In genomic region chr1:187921426-187921825, GRCh38 we compare ENCODE assay signal across 17 cellular contexts.
A peak's percentile ranks its signal among the peaks of the same experiment; 100 is the strongest.
DNase-seq lines count a peak whose midpoint lies in the region; ATAC-seq, FAIRE-seq and TF ChIP-seq lines count a peak whose summit lies in the region.
"Had no signal": no experiment of that assay in that cellular context is flagged by ENCODE, and none has a peak within 500 bp of the region (broad histone marks: within the 10 kb centered on the region; RNA-seq: fewer than 3 reads in every experiment).

No MANE protein-coding gene starts in this region.

- H3K9me2 ChIP-seq in hepatocyte (replicated peaks; ENCODE audit: insufficient read depth) = no peaks in the 10 kb centered on the region

- ATAC-seq in K562 = no peak
- no peak for ATAC-seq in GM19452 (IDR thresholded peaks at IDR 0.05; ENCODE audit: unreplicated experiment)
- no peak for ATAC-seq in stimulated activated effector memory CD8-positive, alpha-beta T cell treated with anti-CD3 and anti-CD28 coated beads, Interleukin-12 subunit alpha, Interleukin-12 subunit beta, amount 100 ng/mL, for 72 hours
- ATAC-seq in HG03108 (IDR thresholded peaks at IDR 0.05; ENCODE audit: unreplicated experiment) = no peak
- ATAC-seq: CD8-positive, alpha-beta T cell had no signal

- H3K9ac ChIP-seq in K562 (ENCODE audit: insufficient read depth in 1 of 2, low read depth in 2 of 2, low read length in 2 of 2) = no peak overlapping the region

- no peaks in the 10 kb centered on the region for H3K4me1 Mint-ChIP-seq in stimulated activated effector memory CD8-positive, alpha-beta T cell treated with anti-CD3 and anti-CD28 coated beads, Interleukin-12 subunit alpha, Interleukin-12 subunit beta, amount 100 ng/mL, for 72 hours
- H3K4me1 Mint-ChIP-seq: CD14-positive monocyte, IgD-negative memory B cell had no signal

- no peak overlapping the region for H3K27ac ChIP-seq in K562 (ENCODE audit: extremely low read depth, low read depth, low read length)
- no peak overlapping the region for H3K27ac ChIP-seq in hepatocyte
- H3K27ac ChIP-seq: 22Rv1 had no signal

- no peak for TF ChIP-seq RAD21 in K562 (CRISPR knock-in tag; conservative IDR thresholded peaks at IDR 0.05 in 1 of 2, IDR thresholded peaks at IDR 0.05 in 1 of 2)

- TF ChIP-seq EP300 in K562 (IDR thresholded peaks at IDR 0.05; ENCODE audit: low read length) = no peak

- H3K4me1 ChIP-seq in K562 (replicated peaks in 1 of 2; ENCODE audit: control insufficient read depth in 2 of 2, insufficient read depth in 2 of 2, low read length in 2 of 2) (no peaks in the 10 kb centered on the region), hepatocyte (ENCODE audit: insufficient read depth) (no peaks in the 10 kb centered on the region)
- H3K4me1 ChIP-seq: Caco-2 had no signal

- H3K4me3 ChIP-seq in K562 = no peak overlapping the region
- no peak overlapping the region for H3K4me3 ChIP-seq in hepatocyte

- no TSS peak for BruUV-seq in K562 (replicated peaks; lab: Mats Ljungman, UMichigan)

- H3K4me3 Mint-ChIP-seq in stimulated activated effector memory CD8-positive, alpha-beta T cell treated with anti-CD3 and anti-CD28 coated beads, Interleukin-12 subunit alpha, Interleukin-12 subunit beta, amount 100 ng/mL, for 72 hours = no peak overlapping the region
- H3K4me3 Mint-ChIP-seq: CD14-positive monocyte; CD8-positive, alpha-beta T cell; IgD-negative memory B cell had no signal

- no peak overlapping the region for H2AFZ ChIP-seq in K562 (ENCODE audit: low read depth, low read length)
- no peak overlapping the region for H2AFZ ChIP-seq in hepatocyte

- H3K79me2 ChIP-seq in K562 (ENCODE audit: control insufficient read depth, insufficient read depth, low read length) (no peaks in the 10 kb centered on the region), hepatocyte (no peaks in the 10 kb centered on the region)

- H3K27ac Mint-ChIP-seq in stimulated activated effector memory CD8-positive, alpha-beta T cell treated with anti-CD3 and anti-CD28 coated beads, Interleukin-12 subunit alpha, Interleukin-12 subunit beta, amount 100 ng/mL, for 72 hours = no peak overlapping the region
- H3K27ac Mint-ChIP-seq: CD14-positive monocyte; CD8-positive, alpha-beta T cell; IgD-negative memory B cell had no signal

- FAIRE-seq in D721Med (lab: Jason Lieb, UNC) = peak; percentile 77
- FAIRE-seq in K562 (lab: Jason Lieb, UNC) = peak; percentile 54
- FAIRE-seq in GM12891 (lab: Jason Lieb, UNC) = no peak
- FAIRE-seq: GM19239 had no signal

- H3K9me1 ChIP-seq in K562 (ENCODE audit: control insufficient read depth, insufficient read depth, low read length) = no peaks in the 10 kb centered on the region

- H3K9me3 ChIP-seq in K562 (replicated peaks; ENCODE audit: control insufficient read depth, insufficient read depth, low read depth, low read length) (no peaks in the 10 kb centered on the region), hepatocyte (ENCODE audit: low read depth) (no peaks in the 10 kb centered on the region)
- H3K9me3 ChIP-seq: Caco-2 had no signal

- intact Hi-C loops in K562 (cut with micrococcal nuclease) = no loop called here

- no peaks in the 10 kb centered on the region for H3K36me3 Mint-ChIP-seq in stimulated activated effector memory CD8-positive, alpha-beta T cell treated with anti-CD3 and anti-CD28 coated beads, Interleukin-12 subunit alpha, Interleukin-12 subunit beta, amount 100 ng/mL, for 72 hours
- H3K36me3 Mint-ChIP-seq: CD14-positive monocyte; CD8-positive, alpha-beta T cell; IgD-negative memory B cell had no signal

- TF ChIP-seq POLR2A in K562 (conservative IDR thresholded peaks at IDR 0.05) (no peak), GM12891 (IDR thresholded peaks at IDR 0.05; ENCODE audit: low read depth, low read length) (no peak)

- in situ Hi-C loops in K562 (cut with MboI) = no loop called here

- H3K36me3 ChIP-seq in K562 (ENCODE audit: control insufficient read depth, insufficient read depth, low read length) = no peaks in the 10 kb centered on the region
- H3K36me3 ChIP-seq in hepatocyte (replicated peaks; ENCODE audit: insufficient read depth, low read depth) = no peaks in the 10 kb centered on the region

- CTCF ChIA-PET in K562 (lab: Yijun Ruan, JAX; ENCODE audit: low intra/inter-chr PET ratio) = no interaction called here

- POLR2A ChIA-PET in K562 (lab: Yijun Ruan, JAX) = no interaction called here

- no peaks in the 10 kb centered on the region for H4K20me1 ChIP-seq in K562 (replicated peaks; ENCODE audit: control insufficient read depth, insufficient read depth, low read length)
- no peaks in the 10 kb centered on the region for H4K20me1 ChIP-seq in hepatocyte (ENCODE audit: insufficient read depth, poor library complexity, severe bottlenecking)

- no peak for DNase-seq in D721Med (ENCODE audit: insufficient read length, low spot score)
- DNase-seq in NCI-H69 (lab: John Stamatoyannopoulos, UW) = peak; percentile 16
- no peak for DNase-seq in K562 (ENCODE audit: extremely low read depth in 1 of 4, low spot score in 3 of 4)
- DNase-seq in hepatocyte (ENCODE audit: low spot score) = peak; percentile 17
- no peak for DNase-seq in stimulated activated effector memory CD8-positive, alpha-beta T cell treated with anti-CD3 and anti-CD28 coated beads, Interleukin-12 subunit alpha, Interleukin-12 subunit beta, amount 100 ng/mL, for 72 hours (ENCODE audit: low spot score in 2 of 2)
- DNase-seq in GM12891 (ENCODE audit: insufficient read length, low spot score) = no peak
- DNase-seq: Caco-2; CD8-positive, alpha-beta T cell; DMS53; GF-D8; H7 had no signal

- TF ChIP-seq CTCF in D721Med (IDR thresholded peaks at IDR 0.05; ENCODE audit: insufficient read depth, missing control alignments) = no peak
- TF ChIP-seq CTCF in K562 (IDR thresholded peaks at IDR 0.05 in 2 of 3, conservative IDR thresholded peaks at IDR 0.05 in 1 of 3; ENCODE audit: insufficient read depth in 2 of 3, low read depth in 1 of 3, low read length in 3 of 3) = no peak
- no peak for TF ChIP-seq CTCF in hepatocyte (IDR thresholded peaks at IDR 0.05; ENCODE audit: poor library complexity)

- WGBS in K562 (ENCODE audit: insufficient coverage, low coverage, missing lambda C conversion rate) = 0% methylated on average over 1 of the region's 1 CpG
- WGBS in hepatocyte (ENCODE audit: low lambda C conversion rate, missing lambda C conversion rate) = 86% methylated on average over 1 of the region's 1 CpG

- no peaks in the 10 kb centered on the region for H3K27me3 ChIP-seq in K562 (ENCODE audit: control insufficient read depth in 2 of 2, insufficient read depth in 2 of 2, low read length in 2 of 2)
- no peaks in the 10 kb centered on the region for H3K27me3 ChIP-seq in hepatocyte

- H3K4me2 ChIP-seq in K562 (ENCODE audit: insufficient read depth, low read length) (no peak overlapping the region), hepatocyte (no peak overlapping the region)

- H3K9me3 Mint-ChIP-seq in stimulated activated effector memory CD8-positive, alpha-beta T cell treated with anti-CD3 and anti-CD28 coated beads, Interleukin-12 subunit alpha, Interleukin-12 subunit beta, amount 100 ng/mL, for 72 hours = peaks cover 14% of the 10 kb centered on the region

TF ChIP-seq in K562, 482 proteins besides CTCF, POLR2A, EP300 and RAD21 (continues in another document):
- TF ChIP-seq ZNF695 (CRISPR knock-in tag; IDR thresholded peaks at IDR 0.05) = no peak

TF ChIP-seq in GM12891, 5 proteins besides CTCF, POLR2A, EP300 and RAD21:
- TF ChIP-seq PAX5 (IDR thresholded peaks at IDR 0.05; ENCODE audit: insufficient read depth, low read length, severe bottlenecking) = no peak
- TF ChIP-seq SPI1 (IDR thresholded peaks at IDR 0.05; ENCODE audit: low read depth, low read length) = no peak
- no peak for TF ChIP-seq POLR2AphosphoS5 (IDR thresholded peaks at IDR 0.05; ENCODE audit: low read depth, low read length)
- TF ChIP-seq POU2F2 (IDR thresholded peaks at IDR 0.05; ENCODE audit: low read depth, low read length) = no peak
- no peak for TF ChIP-seq TAF1 (IDR thresholded peaks at IDR 0.05; ENCODE audit: low read depth, low read length)

Comparison
In these comparisons a context has a peak if more than half of its experiments do, and no peak if none do; other contexts are left out.
1. DNase-seq: peak in NCI-H69 (single experiment) and hepatocyte (single experiment); none in D721Med (single experiment), K562 (0 of 4), stimulated activated effector memory CD8-positive, alpha-beta T cell treated with anti-CD3 and anti-CD28 coated beads, Interleukin-12 subunit alpha, Interleukin-12 subunit beta, amount 100 ng/mL, for 72 hours (0 of 2) and GM12891 (single experiment).